In the genomic region with DNA sequence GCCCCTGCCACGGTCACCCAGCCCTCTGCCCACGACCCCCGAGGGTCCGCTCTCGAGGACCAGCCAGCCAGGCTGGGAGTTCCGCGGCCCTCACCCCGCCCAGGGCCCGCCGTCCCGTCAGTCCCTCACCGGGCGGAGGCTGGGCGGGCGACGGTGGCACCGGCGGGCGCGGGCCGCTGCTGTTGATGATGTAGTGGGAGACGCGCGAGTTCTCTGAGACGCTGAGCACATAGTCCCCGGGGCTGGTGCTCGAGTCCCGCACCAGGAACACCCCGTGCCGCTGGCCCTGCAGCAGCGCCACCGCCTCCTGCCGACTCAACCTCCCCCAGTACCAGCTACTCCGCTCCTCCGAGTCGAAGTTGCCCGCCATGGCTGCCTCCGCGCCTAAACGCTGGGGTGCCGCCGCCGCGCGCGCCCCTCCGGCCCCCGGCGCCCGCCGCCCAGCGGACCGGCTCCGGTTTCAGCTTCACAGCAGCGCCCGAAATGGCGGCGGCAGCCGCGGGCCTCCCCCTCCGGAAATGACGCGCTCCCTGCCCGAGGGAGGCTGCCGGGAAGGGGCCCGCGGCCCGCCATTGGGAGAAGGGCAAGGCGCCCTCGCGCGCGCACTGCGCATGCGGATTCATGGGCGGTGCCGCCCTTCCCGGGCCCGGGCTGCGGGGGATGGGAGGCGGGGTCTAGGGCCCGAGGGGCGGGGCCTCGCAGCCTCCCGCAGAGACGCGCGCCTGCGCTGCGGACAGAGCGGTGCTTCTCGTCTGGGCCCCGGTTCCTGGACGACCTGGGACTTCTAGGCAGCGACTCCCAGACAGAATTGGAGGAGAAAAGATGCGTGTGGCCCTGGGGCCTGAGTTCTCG, we compare ENCODE assay signal across 8 cellular contexts. TPM values are rescaled to one million over a fixed set of nuclear protein-coding genes. Genes with fewer than 3 reads are reported as not detected.
DNase-seq lines count a peak whose midpoint lies in the region; ATAC-seq, FAIRE-seq and TF ChIP-seq lines count a peak whose summit lies in the region.

TSS of gene CRK (minus strand) at position 485 of the 852 bp plus-strand sequence. CDS start at position 370, 115 bp downstream.

- H3K4me3 ChIP-seq in astrocyte of the cerebellum (ENCODE audit: low read depth, low read length) (peak within 1 kb of the TSS; percentile 95), rectal smooth muscle tissue (ENCODE audit: low read length) (peak within 1 kb of the TSS; percentile 90), vagina (peak within 1 kb of the TSS; percentile 96 to 99)

- H3K9me3 ChIP-seq in vagina, result no peaks in the 10 kb centered on the region

- DNase-seq in GM18507 (ENCODE audit: extremely low spot score, insufficient read length, low read depth) (peak; percentile 97), NCI-H2029 (lab: John Stamatoyannopoulos, UW) (peak; percentile 82), T-helper 9 cell (peak; percentile 98), astrocyte of the cerebellum (ENCODE audit: low read depth) (peak; percentile 89), hepatic stellate cell (ENCODE audit: low spot score) (peak; percentile 99), vagina (ENCODE audit: extremely low spot score in 2 of 2) (peak in 1 of 2 donors; percentile 94)

- H3K9ac ChIP-seq in rectal smooth muscle tissue (ENCODE audit: low read length), result peak within 1 kb of the TSS; percentile 94

- H3K36me3 ChIP-seq in rectal smooth muscle tissue (ENCODE audit: control insufficient read depth, insufficient read depth, low read length) (no peaks in the 10 kb centered on the region), vagina (no peaks in the 10 kb centered on the region)

- in situ Hi-C loops in astrocyte of the cerebellum (cut with HindIII; ENCODE audit: low sequenced_read_pairs), result no loop called here

- H3K27ac ChIP-seq in rectal smooth muscle tissue (ENCODE audit: low read depth, low read length) (peak within 1 kb of the TSS; percentile 97), vagina (peak within 1 kb of the TSS; percentile 96)

- H3K4me1 ChIP-seq in rectal smooth muscle tissue (ENCODE audit: control insufficient read depth, insufficient read depth, low read length) (peaks cover 8% of the 10 kb centered on the region), vagina (peaks cover 60% of the 10 kb centered on the region)

- FAIRE-seq in GM18507 (lab: Jason Lieb, UNC), result peak; percentile 93

- intact Hi-C loops in vagina (cut with DNase I), result loop anchor here (1.0 to 10.0 kb wide), 4 partner anchors 31 to 191 kb away; partner anchors contain the start of gene INPP5K

- TF ChIP-seq CTCF in astrocyte of the cerebellum (IDR thresholded peaks at IDR 0.05; ENCODE audit: low read depth, low read length, missing control alignments) (no peak), vagina (IDR thresholded peaks at IDR 0.05) (peak in 1 of 3 experiments; percentile 13)

- peak; percentile 69 to 93 for TF ChIP-seq POLR2A in vagina (IDR thresholded peaks at IDR 0.05)

- H3K27me3 ChIP-seq in rectal smooth muscle tissue (ENCODE audit: control insufficient read depth, insufficient read depth, low read length) (no peaks in the 10 kb centered on the region), vagina (no peaks in the 10 kb centered on the region)

- peak; percentile 91 for ATAC-seq in HG02970 (IDR thresholded peaks at IDR 0.05; ENCODE audit: low FRiP score, unreplicated experiment)

RNA-seq across cellular contexts. Expression of gene CRK, which starts in this region (rescaled TPM):
- 57.5 TPM for total RNA-seq in vagina
